8 cellular contexts compared by ENCODE assay signal in genomic region chr11:110208678-110209312, GRCh38.
DNase-seq lines count a peak whose midpoint lies in the region; ATAC-seq and TF ChIP-seq lines count a peak whose summit lies in the region.
"Not testable (repeated sequence)": the region's sequence is repeated elsewhere in the genome, so short reads cannot be mapped to it uniquely, and the experiment has no call there.

No MANE protein-coding gene starts in this region.

- CTCF ChIA-PET in Calu3 (lab: Charles Lee): interaction anchor here (1.0 kb wide), 1 partner anchor 158 kb away, joined by 5 read pairs; no protein-coding TSS in a partner anchor

- peak overlapping the region; percentile 12; the same call in 1 of the 2 replicates for H2AFZ ChIP-seq in KMS-11 (ENCODE audit: low read depth)

- H3K36me3 Mint-ChIP-seq in Calu3 (ENCODE audit: insufficient read depth, unreplicated experiment); activated T-helper 17 cell treated with anti-CD3 and anti-CD28 coated beads, Interleukin-2, amount 50 U/mL, for 72 hours (ENCODE audit: low read depth); nephron progenitor cell (ENCODE audit: low read depth): not testable (repeated sequence)

- H3K27ac Mint-ChIP-seq in Calu3 (ENCODE audit: unreplicated experiment): not testable (repeated sequence)
- H3K27ac Mint-ChIP-seq in activated T-helper 17 cell treated with anti-CD3 and anti-CD28 coated beads, Interleukin-2, amount 50 U/mL, for 72 hours: peak overlapping the region; percentile 40
- peak overlapping the region; percentile 69 for H3K27ac Mint-ChIP-seq in nephron progenitor cell

- H3K4me1 Mint-ChIP-seq in Calu3 (ENCODE audit: low read depth, unreplicated experiment); activated T-helper 17 cell treated with anti-CD3 and anti-CD28 coated beads, Interleukin-2, amount 50 U/mL, for 72 hours: not testable (repeated sequence)
- peaks cover 13% of the 10 kb centered on the region for H3K4me1 Mint-ChIP-seq in nephron progenitor cell

- H3K79me2 ChIP-seq in KMS-11 (ENCODE audit: insufficient read depth, low read depth): not testable (repeated sequence)

- ATAC-seq in activated T-helper 17 cell treated with anti-CD3 and anti-CD28 coated beads, Interleukin-2, amount 50 U/mL, for 72 hours (replicated peaks); thoracic aorta (ENCODE audit: insufficient number of reproducible peaks, low FRiP score, low read depth): not testable (repeated sequence)

- not testable (repeated sequence) for H4K20me1 ChIP-seq in KMS-11 (ENCODE audit: insufficient read depth)

- not testable (repeated sequence) for H3K9me3 ChIP-seq in SK-N-MC (ENCODE audit: low read depth, low read length); ectodermal cell (ENCODE audit: control insufficient read depth, low read length); iPS-18c (ENCODE audit: control insufficient read depth, insufficient read depth, low read length); thoracic aorta

- intact Hi-C loops in Calu3 (cut with micrococcal nuclease; ENCODE audit: unreplicated experiment): not testable (repeated sequence)

- H3K36me3 ChIP-seq in KMS-11 (ENCODE audit: insufficient read depth); SK-N-MC (ENCODE audit: insufficient read depth, low read length); ectodermal cell (ENCODE audit: control insufficient read depth, insufficient read depth, low read length); thoracic aorta: not testable (repeated sequence)

- H3K27ac ChIP-seq in KMS-11; ectodermal cell (ENCODE audit: insufficient read depth, low read depth, low read length, poor library complexity, severe bottlenecking); thoracic aorta: not testable (repeated sequence)
- H3K27ac ChIP-seq in SK-N-MC: peak overlapping the region; percentile 49; the same call in 1 of the 2 replicates

- H3K4me3 Mint-ChIP-seq in Calu3 (ENCODE audit: low read depth, unreplicated experiment): peak overlapping the region; percentile 65
- peak overlapping the region; percentile 58 for H3K4me3 Mint-ChIP-seq in activated T-helper 17 cell treated with anti-CD3 and anti-CD28 coated beads, Interleukin-2, amount 50 U/mL, for 72 hours
- peak overlapping the region; percentile 79 for H3K4me3 Mint-ChIP-seq in nephron progenitor cell

- not testable (repeated sequence) for H3K4me2 ChIP-seq in KMS-11

- not testable (repeated sequence) for H3K27me3 ChIP-seq in KMS-11 (ENCODE audit: insufficient read depth, low read depth); ectodermal cell (ENCODE audit: control insufficient read depth, insufficient read depth, low read length, poor library complexity, severe bottlenecking); thoracic aorta (replicated peaks; ENCODE audit: insufficient read depth)

- WGBS in ectodermal cell, 2 experiments: 38 to 41% methylated on average over 21 to 22 of the region's 29 CpGs

- H3K4me3 ChIP-seq in KMS-11 (IDR thresholded peaks at IDR 0.05; ENCODE audit: insufficient read depth, low read depth, low read length); SK-N-MC: not testable (repeated sequence)
- H3K4me3 ChIP-seq in ectodermal cell (ENCODE audit: insufficient read depth, low read depth, low read length) (peak overlapping the region; percentile 16), iPS-18c (ENCODE audit: insufficient read depth, low read depth, low read length) (peak overlapping the region; percentile 24; the same call in 1 of the 2 replicates), thoracic aorta (peak overlapping the region; percentile 42)

- not testable (repeated sequence) for H3K9ac ChIP-seq in KMS-11; SK-N-MC (ENCODE audit: insufficient read length)

- H3K4me1 ChIP-seq in KMS-11 (ENCODE audit: low read depth, poor library complexity, severe bottlenecking); ectodermal cell (ENCODE audit: control insufficient read depth, insufficient read depth, low read length); thoracic aorta (ENCODE audit: control insufficient read depth in 1 of 2, low read depth in 2 of 2): not testable (repeated sequence)

- not testable (repeated sequence) for BruUV-seq in Calu3 (replicated peaks; lab: Mats Ljungman, UMichigan)

- not testable (repeated sequence) for TF ChIP-seq CTCF in Calu3 (IDR thresholded peaks at IDR 0.05; ENCODE audit: unreplicated experiment); KMS-11 (conservative IDR thresholded peaks at IDR 0.05; ENCODE audit: low read depth, low read length); nephron progenitor cell (IDR thresholded peaks at IDR 0.05); thoracic aorta (IDR thresholded peaks at IDR 0.05)

- DNase-seq in Calu3; SK-N-MC (ENCODE audit: low read depth, low spot score); nephron progenitor cell; thoracic aorta (ENCODE audit: low spot score): not testable (repeated sequence)

- H3K27me3 Mint-ChIP-seq in Calu3 (ENCODE audit: unreplicated experiment); activated T-helper 17 cell treated with anti-CD3 and anti-CD28 coated beads, Interleukin-2, amount 50 U/mL, for 72 hours; nephron progenitor cell (ENCODE audit: low read depth, poor library complexity): not testable (repeated sequence)

- not testable (repeated sequence) for H3K9me3 Mint-ChIP-seq in Calu3 (ENCODE audit: low read depth, unreplicated experiment); activated T-helper 17 cell treated with anti-CD3 and anti-CD28 coated beads, Interleukin-2, amount 50 U/mL, for 72 hours
- H3K9me3 Mint-ChIP-seq in nephron progenitor cell: peaks cover 15% of the 10 kb centered on the region
